11 cellular contexts compared by ENCODE assay signal in genomic region chr6:11428351-11428750, GRCh38.
A peak's percentile ranks its signal among the peaks of the same experiment; 100 is the strongest.
DNase-seq lines count a peak whose midpoint lies in the region; ATAC-seq, FAIRE-seq and TF ChIP-seq lines count a peak whose summit lies in the region.
"Had no signal": no experiment of that assay in that cellular context is flagged by ENCODE, and none has a peak within 500 bp of the region (broad histone marks: within the 10 kb centered on the region; RNA-seq: fewer than 3 reads in every experiment).

No MANE protein-coding gene starts in this region.

- no peak overlapping the region for H3K14ac ChIP-seq in H1 (ENCODE audit: insufficient read length)

- peak overlapping the region; percentile 41 for H2BK12ac ChIP-seq in H1 (ENCODE audit: low read depth, low read length)

- H3K9ac ChIP-seq in HUES48 (ENCODE audit: low read depth, low read length): no peak overlapping the region
- H3K9ac ChIP-seq in H1 (replicated peaks in 1 of 4; ENCODE audit: extremely low read depth in 1 of 4, low read depth in 3 of 4, low read length in 3 of 4): no peak overlapping the region
- peak overlapping the region; percentile 13 for H3K9ac ChIP-seq in smooth muscle cell (ENCODE audit: low read depth)

- no peaks in the 10 kb centered on the region for H3K9me3 ChIP-seq in HUES48 (ENCODE audit: control insufficient read depth, insufficient read depth, low read length)
- H3K9me3 ChIP-seq in H1 (ENCODE audit: insufficient read depth in 2 of 2, low read depth in 1 of 2, low read length in 1 of 2): no peaks in the 10 kb centered on the region
- no peaks in the 10 kb centered on the region for H3K9me3 ChIP-seq in smooth muscle cell (replicated peaks; ENCODE audit: low read depth)
- H3K9me3 ChIP-seq: adrenal gland had no signal

- POLR2A ChIA-PET in H1 (lab: Charles Lee; ENCODE audit: partially characterized antibody): interaction anchor here (0.5 kb wide), 1 partner anchor 22 kb away, joined by 3 read pairs; no protein-coding TSS in a partner anchor

- no peaks in the 10 kb centered on the region for H3K79me2 ChIP-seq in H1 (ENCODE audit: control insufficient read depth in 1 of 2, insufficient read depth in 2 of 2, low read length in 2 of 2)
- no peaks in the 10 kb centered on the region for H3K79me2 ChIP-seq in smooth muscle cell (ENCODE audit: low read depth)

- H3K4me1 ChIP-seq in HUES48 (ENCODE audit: control insufficient read depth, insufficient read depth, low read length) (peaks cover 24% of the 10 kb centered on the region), H1 (replicated peaks in 1 of 4; ENCODE audit: control insufficient read depth in 3 of 4, insufficient read depth in 4 of 4, low read length in 3 of 4) (peaks cover 0 to 19% (median 7%) of the 10 kb centered on the region in 4 experiments; a peak in 3 of 7 replicates), smooth muscle cell (ENCODE audit: low read depth) (peaks cover 36% of the 10 kb centered on the region)

- no peak overlapping the region for H2AFZ ChIP-seq in H1 (ENCODE audit: low read length)
- peak overlapping the region; percentile 41 for H2AFZ ChIP-seq in smooth muscle cell (ENCODE audit: low read depth)

- TF ChIP-seq CTCF in H1 (IDR thresholded peaks at IDR 0.05; ENCODE audit: control extremely low read depth in 1 of 3, insufficient read depth in 1 of 3, low read depth in 1 of 3, low read length in 3 of 3) (no peak), smooth muscle cell (IDR thresholded peaks at IDR 0.05; ENCODE audit: borderline replicate concordance, insufficient read depth, poor library complexity, severe bottlenecking) (no peak)

- H2AK5ac ChIP-seq in H1 (ENCODE audit: low read depth, low read length): no peak overlapping the region; the same call in 1 of the 2 replicates

- no peak overlapping the region for H3K4me3 ChIP-seq in HUES48 (ENCODE audit: low read depth, low read length)
- H3K4me3 ChIP-seq in H1 (ENCODE audit: extremely low read depth in 1 of 4, insufficient read depth in 2 of 4, low read depth in 3 of 4, low read length in 4 of 4): no peak overlapping the region
- H3K4me3 ChIP-seq in smooth muscle cell: no peak overlapping the region
- H3K4me3 ChIP-seq: adrenal gland had no signal

- H3K4me2 ChIP-seq in H1 (ENCODE audit: insufficient read depth in 1 of 2, low read depth in 2 of 2, low read length in 2 of 2) (no peak overlapping the region), smooth muscle cell (peak overlapping the region; percentile 56)

- H3K36me3 ChIP-seq in HUES48 (ENCODE audit: control insufficient read depth, insufficient read depth, low read length) (no peaks in the 10 kb centered on the region), H1 (ENCODE audit: control insufficient read depth in 2 of 4, insufficient read depth in 4 of 4, low read length in 3 of 4) (no peaks in the 10 kb centered on the region), smooth muscle cell (ENCODE audit: low read depth) (no peaks in the 10 kb centered on the region)
- H3K36me3 ChIP-seq: adrenal gland had no signal

- peaks cover 5% of the 10 kb centered on the region; the same call in 1 of the 2 replicates for H3K23me2 ChIP-seq in H1 (ENCODE audit: low read depth, low read length)

- H4K91ac ChIP-seq in H1 (replicated peaks; ENCODE audit: insufficient read length, low read length): no peak overlapping the region

- no peak overlapping the region for H2BK5ac ChIP-seq in H1 (ENCODE audit: low read depth, low read length)

- H3K56ac ChIP-seq in H1 (replicated peaks; ENCODE audit: insufficient read length, low read depth, low read length): no peak overlapping the region

- FAIRE-seq in H1 (lab: Jason Lieb, UNC): no peak

- H4K20me1 ChIP-seq in H1 (replicated peaks in 1 of 2; ENCODE audit: control insufficient read depth in 1 of 2, insufficient read depth in 2 of 2, low read length in 2 of 2) (peaks cover 0 to 5% of the 10 kb centered on the region in 2 experiments), smooth muscle cell (ENCODE audit: low read depth) (no peaks in the 10 kb centered on the region)

- no peak overlapping the region for H3K4ac ChIP-seq in H1 (replicated peaks; ENCODE audit: insufficient read length, low read depth, low read length)

- 71% methylated on average over 2 of the region's 2 CpGs; no CpG with 5 or more reads in 1 of the 2 experiments for WGBS in H1 (ENCODE audit: extremely low coverage in 1 of 2, insufficient coverage in 1 of 2, insufficient read length in 1 of 2, insufficient replicate concordance in 2 of 2, low coverage in 1 of 2, low lambda C conversion rate in 2 of 2, missing lambda C conversion rate in 1 of 2), 2 experiments
- 46% methylated on average over 2 of the region's 2 CpGs for WGBS in smooth muscle cell (ENCODE audit: low lambda C conversion rate)

- intact Hi-C loops in head of caudate nucleus (cut with DNase I): no loop called here

- peaks cover 13% of the 10 kb centered on the region for H3F3A ChIP-seq in smooth muscle cell (ENCODE audit: low read depth)

- no peak overlapping the region for H4K8ac ChIP-seq in H1 (ENCODE audit: extremely low read depth, insufficient read depth, low read length)

- ATAC-seq in GM19395 (IDR thresholded peaks at IDR 0.05; ENCODE audit: unreplicated experiment): peak; percentile 39

- H3K27me3 ChIP-seq in HUES48 (ENCODE audit: control insufficient read depth, insufficient read depth, low read length) (no peaks in the 10 kb centered on the region), H1 (replicated peaks in 1 of 4; ENCODE audit: control insufficient read depth in 3 of 4, extremely low read depth in 1 of 4, insufficient read depth in 3 of 4, low read length in 3 of 4) (no peaks in the 10 kb centered on the region), smooth muscle cell (ENCODE audit: low read depth) (no peaks in the 10 kb centered on the region)
- H3K27me3 ChIP-seq: adrenal gland had no signal

- CTCF ChIA-PET in H1 (lab: Charles Lee; ENCODE audit: partially characterized antibody): interaction anchor here (0.6 to 0.9 kb wide), 3 partner anchors 19 to 67 kb away, joined by 3 read pairs; no protein-coding TSS in a partner anchor

- H2BK20ac ChIP-seq in H1 (ENCODE audit: low read length): peak overlapping the region; percentile 83; the same call in 1 of the 2 replicates

- no peak overlapping the region for H3K23ac ChIP-seq in H1 (ENCODE audit: insufficient read length)

- H2BK120ac ChIP-seq in H1 (replicated peaks; ENCODE audit: low read depth, low read length): no peak overlapping the region

- H2BK15ac ChIP-seq in H1 (ENCODE audit: low read length): no peak overlapping the region

- no peak overlapping the region for H4K5ac ChIP-seq in H1 (ENCODE audit: insufficient read length, low read depth, low read length)

- no peak for TF ChIP-seq RAD21 in H1 (IDR thresholded peaks at IDR 0.05 in 1 of 2, conservative IDR thresholded peaks at IDR 0.05 in 1 of 2; ENCODE audit: low read depth in 2 of 2, low read length in 2 of 2)

- no peak for TF ChIP-seq POLR2A in H1 (IDR thresholded peaks at IDR 0.05; ENCODE audit: control extremely low read depth in 1 of 2, low read depth in 2 of 2, low read length in 2 of 2)

- H3K18ac ChIP-seq in H1 (ENCODE audit: extremely low read depth, low read length): no peak overlapping the region

- TF ChIP-seq EP300 in H1 (IDR thresholded peaks at IDR 0.05; ENCODE audit: borderline replicate concordance in 1 of 2, low read depth in 2 of 2, low read length in 2 of 2): no peak

- 0 out of 2 replicates have a peak, but pooled peaks cover 2% of the 10 kb centered on the region for H3K79me1 ChIP-seq in H1 (ENCODE audit: low read depth, low read length)

- DNase-seq in H1 (ENCODE audit: low read depth in 1 of 2, low spot score in 2 of 2) (no peak), smooth muscle cell (lab: John Stamatoyannopoulos, UW; ENCODE audit: unreplicated experiment) (no peak), GM19238 (ENCODE audit: insufficient read length, low spot score) (no peak), mucosa of gallbladder (ENCODE audit: low spot score) (no peak), head of caudate nucleus (no peak)
- no peak for DNase-seq in stimulated activated CD4-positive, alpha-beta T cell treated with anti-CD3 and anti-CD28 coated beads, Interleukin-1b, Interleukin-23, amount 100 ng/mL, for 48 hours
- DNase-seq: adrenal gland, glutamatergic neuron, NCI-H146 had no signal

- H3K27ac ChIP-seq in HUES48 (ENCODE audit: low read depth, low read length) (peak overlapping the region; percentile 69), H1 (ENCODE audit: low read depth, low read length) (no peak overlapping the region), smooth muscle cell (ENCODE audit: low read depth) (peak overlapping the region; percentile 80)

TF ChIP-seq in H1, 55 proteins besides CTCF, POLR2A, EP300 and RAD21:
- TF ChIP-seq CBX8 (IDR thresholded peaks at IDR 0.05; ENCODE audit: borderline replicate concordance, low read depth, low read length) (no peak), JUND (IDR thresholded peaks at IDR 0.05; ENCODE audit: low read length) (no peak), CHD2 (IDR thresholded peaks at IDR 0.05; ENCODE audit: low read length) (no peak), FOSL1 (IDR thresholded peaks at IDR 0.05; ENCODE audit: insufficient read depth, low read depth, low read length) (no peak), JUN (IDR thresholded peaks at IDR 0.05; ENCODE audit: low read depth, low read length) (no peak), ASH2L (IDR thresholded peaks at IDR 0.05; ENCODE audit: low read length) (no peak), RBBP5 (IDR thresholded peaks at IDR 0.05; ENCODE audit: borderline replicate concordance, low read depth, low read length) (no peak), E2F6 (IDR thresholded peaks at IDR 0.05) (no peak), SP4 (IDR thresholded peaks at IDR 0.05; ENCODE audit: low read length) (no peak), CEBPB (IDR thresholded peaks at IDR 0.05; ENCODE audit: low read depth, low read length) (no peak), HDAC6 (IDR thresholded peaks at IDR 0.05; ENCODE audit: low read depth, low read length) (no peak), GABPA (IDR thresholded peaks at IDR 0.05; ENCODE audit: borderline replicate concordance, insufficient read depth, low read length) (no peak), RFX5 (IDR thresholded peaks at IDR 0.05; ENCODE audit: borderline replicate concordance, low read depth, low read length) (no peak)
- TF ChIP-seq, protein P1, sequence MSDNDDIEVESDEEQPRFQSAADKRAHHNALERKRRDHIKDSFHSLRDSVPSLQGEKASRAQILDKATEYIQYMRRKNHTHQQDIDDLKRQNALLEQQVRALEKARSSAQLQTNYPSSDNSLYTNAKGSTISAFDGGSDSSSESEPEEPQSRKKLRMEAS (IDR thresholded peaks at IDR 0.05): no peak
